10 cellular contexts compared by ENCODE assay signal in genomic region chr7:33836797-33837355, GRCh38.
DNase-seq lines count a peak whose midpoint lies in the region; TF ChIP-seq lines count a peak whose summit lies in the region.
"Had no signal": no experiment of that assay in that cellular context is flagged by ENCODE, and none has a peak within 500 bp of the region (broad histone marks: within the 10 kb centered on the region; RNA-seq: fewer than 3 reads in every experiment).

No MANE protein-coding gene starts in this region.

- H3K27ac Mint-ChIP-seq in osteocyte (ENCODE audit: unreplicated experiment): no peak overlapping the region

- DNase-seq in NCI-H748 (lab: John Stamatoyannopoulos, UW; ENCODE audit: unreplicated experiment) (peak; percentile 39), NCI-H748 treated with DMSO at 0.1 percent for 48 hours (lab: John Stamatoyannopoulos, UW) (no peak), astrocyte of the spinal cord (ENCODE audit: low read depth, low spot score) (no peak), osteocyte (ENCODE audit: extremely low spot score, unreplicated experiment) (no peak), anterior cingulate cortex (lab: John Stamatoyannopoulos, UW) (no peak), GM13976 (ENCODE audit: low spot score) (no peak), NCI-H187 (lab: John Stamatoyannopoulos, UW) (no peak)
- peak; percentile 23 for DNase-seq in Jurkat, Clone E6-1 (ENCODE audit: low read depth, low spot score)
- DNase-seq: central memory CD4-positive, alpha-beta T cell; HCEC 1CT had no signal

- H3K4me3 ChIP-seq in Jurkat, Clone E6-1 (ENCODE audit: low read length): no peak overlapping the region
- H3K4me3 ChIP-seq in astrocyte of the spinal cord (ENCODE audit: low read depth, low read length): no peak overlapping the region

- in situ Hi-C loops in astrocyte of the spinal cord (cut with HindIII; ENCODE audit: low sequenced_read_pairs): no loop called here
- in situ Hi-C loops in GM13976 (cut with MboI; ENCODE audit: low sequenced_read_pairs, unreplicated experiment): no loop called here

- peak; percentile 28 for TF ChIP-seq CTCF in astrocyte of the spinal cord (IDR thresholded peaks at IDR 0.05; ENCODE audit: low read depth, low read length)
- TF ChIP-seq CTCF in osteocyte (IDR thresholded peaks at IDR 0.05): peak; percentile 24
- no peak for TF ChIP-seq CTCF in GM13976 (IDR thresholded peaks at IDR 0.05; ENCODE audit: borderline replicate concordance, control extremely low read depth, extremely low read depth, insufficient read depth, missing control alignments)

- no peak overlapping the region for H3K4me3 Mint-ChIP-seq in osteocyte (ENCODE audit: unreplicated experiment)

- H3K27me3 Mint-ChIP-seq in osteocyte (ENCODE audit: unreplicated experiment): no peaks in the 10 kb centered on the region

- H3K36me3 Mint-ChIP-seq in osteocyte (ENCODE audit: unreplicated experiment): no peaks in the 10 kb centered on the region

- H3K4me1 Mint-ChIP-seq in osteocyte (ENCODE audit: unreplicated experiment): peaks cover 5% of the 10 kb centered on the region

- peaks cover 5% of the 10 kb centered on the region for H3K9me3 Mint-ChIP-seq in osteocyte (ENCODE audit: unreplicated experiment)

Comparison
In these comparisons a context has a peak if more than half of its experiments do, and no peak if none do; other contexts are left out.
1. DNase-seq: peak in NCI-H748 (single experiment) and Jurkat, Clone E6-1 (single experiment); none in NCI-H748 treated with DMSO at 0.1 percent for 48 hours (single experiment), astrocyte of the spinal cord (single experiment), osteocyte (single experiment), anterior cingulate cortex (0 of 58), GM13976 (single experiment) and NCI-H187 (0 of 2).